ENCODE assay signal across 15 cellular contexts in genomic region chr2:36951030-36951518, GRCh38. TPM values are rescaled to one million over a fixed set of nuclear protein-coding genes. Genes with fewer than 3 reads are reported as not detected.
DNase-seq lines count a peak whose midpoint lies in the region; ATAC-seq, FAIRE-seq and TF ChIP-seq lines count a peak whose summit lies in the region.
"Had no signal": no experiment of that assay in that cellular context is flagged by ENCODE, and none has a peak within 500 bp of the region (broad histone marks: within the 10 kb centered on the region; RNA-seq: fewer than 3 reads in every experiment).

No MANE protein-coding gene starts in this region.

- no TSS peak for BruUV-seq in Calu3 (replicated peaks; lab: Mats Ljungman, UMichigan)

- FAIRE-seq in HTR-8/SVneo (lab: Jason Lieb, UNC): peak; percentile 26

- H3K27ac Mint-ChIP-seq in Calu3 (ENCODE audit: unreplicated experiment) (peak overlapping the region; percentile 91), chondrocyte (ENCODE audit: unreplicated experiment) (peak overlapping the region; percentile 64), nephron (peak overlapping the region; percentile 7 to 64 (median 31))

- CTCF ChIA-PET in Calu3 (lab: Charles Lee) (interaction anchor here (0.8 to 1.1 kb wide), 2 partner anchors 25 to 38 kb away, joined by 3 read pairs; no protein-coding TSS in a partner anchor), RWPE1 (lab: Yijun Ruan, JAX) (interaction anchor here (0.6 kb wide), 1 partner anchor 1409 kb away, joined by 3 read pairs; no protein-coding TSS in a partner anchor)

- TF ChIP-seq CTCF in Calu3 (IDR thresholded peaks at IDR 0.05; ENCODE audit: unreplicated experiment) (no peak), chondrocyte (IDR thresholded peaks at IDR 0.05) (no peak), nephron (IDR thresholded peaks at IDR 0.05; ENCODE audit: unreplicated experiment in 3 of 3) (no peak), RWPE1 (conservative IDR thresholded peaks at IDR 0.05; ENCODE audit: low read depth) (no peak)

- H3K36me3 Mint-ChIP-seq in Calu3 (ENCODE audit: insufficient read depth, unreplicated experiment) (peaks cover 9% of the 10 kb centered on the region), chondrocyte (ENCODE audit: low read depth) (no peaks in the 10 kb centered on the region), nephron (ENCODE audit: low read depth) (no peaks in the 10 kb centered on the region)

- H3K4me1 Mint-ChIP-seq in Calu3 (ENCODE audit: low read depth, unreplicated experiment) (peaks cover 44% of the 10 kb centered on the region), chondrocyte (ENCODE audit: low read depth) (peaks cover 51% of the 10 kb centered on the region), nephron (peaks cover 22% of the 10 kb centered on the region)

- intact Hi-C loops in Calu3 (cut with micrococcal nuclease; ENCODE audit: unreplicated experiment): no loop called here

- DNase-seq in Calu3: no peak
- no peak for DNase-seq in HTR-8/SVneo (ENCODE audit: insufficient read length, low spot score)
- DNase-seq in chondrocyte (ENCODE audit: low spot score): no peak
- no peak for DNase-seq in RWPE1 (ENCODE audit: low spot score)
- DNase-seq: activated CD4-positive, alpha-beta T cell treated with anti-CD3 and anti-CD28 coated beads for 4 hours; activated naive CD4-positive, alpha-beta T cell treated with anti-CD3 and anti-CD28 coated beads, Interleukin-2, amount 50 U/mL, for 16 hours; Caco-2; NCI-H1048; NCI-H524 treated with DMSO at 0.1 percent for 48 hours had no signal

- H3K27ac ChIP-seq in RWPE1: no peak overlapping the region
- H3K27ac ChIP-seq: brain microvascular endothelial cell, HL-60 had no signal

- no peaks in the 10 kb centered on the region for H3K9me3 Mint-ChIP-seq in Calu3 (ENCODE audit: low read depth, unreplicated experiment)
- H3K9me3 Mint-ChIP-seq in chondrocyte (ENCODE audit: low read depth): no peaks in the 10 kb centered on the region
- no peaks in the 10 kb centered on the region for H3K9me3 Mint-ChIP-seq in nephron

- POLR2A ChIA-PET in RWPE1 (lab: Yijun Ruan, JAX; ENCODE audit: low non-redundant PET): no interaction called here

- no peaks in the 10 kb centered on the region for H3K27me3 Mint-ChIP-seq in Calu3 (ENCODE audit: unreplicated experiment)
- H3K27me3 Mint-ChIP-seq in chondrocyte (ENCODE audit: low read depth): no peaks in the 10 kb centered on the region
- H3K27me3 Mint-ChIP-seq in nephron (ENCODE audit: low read depth): no peaks in the 10 kb centered on the region

- ATAC-seq in GM19455 (IDR thresholded peaks at IDR 0.05; ENCODE audit: unreplicated experiment): no peak
- no peak for ATAC-seq in GM18517 (IDR thresholded peaks at IDR 0.05; ENCODE audit: unreplicated experiment)
- ATAC-seq: sciatic nerve had no signal

- H3K4me3 Mint-ChIP-seq in Calu3 (ENCODE audit: low read depth, unreplicated experiment) (no peak overlapping the region), chondrocyte (ENCODE audit: unreplicated experiment) (no peak overlapping the region), nephron (no peak overlapping the region)

RNA-seq across cellular contexts. Expression of gene STRN, which starts 15.3 kb away (rescaled TPM):
- total RNA-seq in Calu3 (2022): 25.9 and 29.3 TPM in 2 replicates
- total RNA-seq in chondrocyte: 22.7 to 27.5 TPM (median 25.3 TPM) in 3 replicates

Comparison
In these comparisons a context has a peak if more than half of its experiments do, and no peak if none do; other contexts are left out.
1. H3K27ac Mint-ChIP-seq: peak in every context shown above with its lines; median percentile 91 in Calu3; 64 in chondrocyte; 31 in nephron.